ENCODE assay signal across 8 cellular contexts in the genomic region with DNA sequence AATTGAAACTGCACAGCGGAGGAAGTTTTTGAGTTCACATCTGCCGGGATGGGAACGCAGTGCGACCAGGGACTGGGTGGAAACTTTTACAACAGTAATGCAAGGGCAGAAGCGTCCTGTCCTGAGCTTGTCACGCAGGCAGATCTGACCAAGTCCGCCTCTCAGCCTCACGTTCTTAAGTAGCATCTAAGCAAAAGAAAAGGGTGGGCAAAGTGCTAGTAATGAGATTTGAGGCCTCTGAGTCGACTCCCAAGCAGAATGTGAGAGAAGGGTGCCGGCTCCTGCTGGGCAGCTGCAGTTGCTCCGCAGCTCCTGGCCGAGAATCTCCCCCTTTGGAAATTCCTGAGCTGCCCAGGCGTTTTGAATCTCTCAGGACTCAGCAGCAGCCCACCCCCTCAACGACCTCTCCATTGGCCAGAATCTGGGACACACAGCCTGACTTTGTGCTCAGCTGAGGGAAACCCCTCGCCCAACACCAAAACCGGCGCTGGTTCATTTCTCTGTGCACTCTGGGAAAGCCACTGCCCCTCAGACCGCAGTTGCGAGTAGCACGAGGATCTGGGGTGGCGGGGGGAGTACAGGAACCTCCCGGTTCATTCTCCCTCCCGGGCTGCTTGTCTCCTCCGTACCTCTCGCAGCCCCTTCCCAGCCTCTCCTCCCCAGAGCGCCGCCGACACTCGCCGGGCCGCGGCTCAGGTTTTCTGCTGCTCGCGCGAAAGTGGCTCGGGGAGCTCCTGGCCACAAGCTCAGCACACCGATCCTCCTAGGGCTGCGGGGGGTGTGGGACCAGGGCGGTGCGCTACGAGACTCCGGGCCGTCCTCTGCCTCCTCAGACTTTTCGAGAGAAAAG. TPM values are rescaled to one million over a fixed set of nuclear protein-coding genes. Genes with fewer than 3 reads are reported as not detected.
A peak's percentile ranks its signal among the peaks of the same experiment; 100 is the strongest.
DNase-seq lines count a peak whose midpoint lies in the region; ATAC-seq and TF ChIP-seq lines count a peak whose summit lies in the region.

No MANE protein-coding gene starts in this region.

- H3K36me3 Mint-ChIP-seq in activated T-helper 17 cell treated with anti-CD3 and anti-CD28 coated beads, Interleukin-2, amount 50 U/mL, for 72 hours (ENCODE audit: low read depth) = peaks cover 63% of the 10 kb centered on the region

- H3K4me3 ChIP-seq in foreskin fibroblast (ENCODE audit: low read depth in 1 of 2, low read length in 2 of 2) (peak overlapping the region; percentile 68 to 83), upper lobe of right lung (peak overlapping the region; percentile 62)

- no peaks in the 10 kb centered on the region for H3K27me3 Mint-ChIP-seq in activated T-helper 17 cell treated with anti-CD3 and anti-CD28 coated beads, Interleukin-2, amount 50 U/mL, for 72 hours

- TF ChIP-seq CTCF in foreskin fibroblast (IDR thresholded peaks at IDR 0.05; ENCODE audit: low read depth, low read length) = no peak
- TF ChIP-seq CTCF in omental fat pad (IDR thresholded peaks at IDR 0.05) = no peak
- TF ChIP-seq CTCF in upper lobe of right lung (IDR thresholded peaks at IDR 0.05) = no peak

- H3K4me3 Mint-ChIP-seq in activated T-helper 17 cell treated with anti-CD3 and anti-CD28 coated beads, Interleukin-2, amount 50 U/mL, for 72 hours = peak overlapping the region; percentile 94

- peak overlapping the region; percentile 100 for H3K27ac Mint-ChIP-seq in activated T-helper 17 cell treated with anti-CD3 and anti-CD28 coated beads, Interleukin-2, amount 50 U/mL, for 72 hours

- intact Hi-C loops in upper lobe of right lung (cut with DNase I) = no loop called here

- no peaks in the 10 kb centered on the region for H3K27me3 ChIP-seq in upper lobe of right lung

- peak; percentile 68 for DNase-seq in NCI-H748 (lab: John Stamatoyannopoulos, UW; ENCODE audit: unreplicated experiment)
- DNase-seq in foreskin fibroblast = peak; percentile 18 to 62
- no peak for DNase-seq in omental fat pad (ENCODE audit: low spot score)
- peak; percentile 69 for DNase-seq in upper lobe of right lung
- DNase-seq in amniotic stem cell (lab: John Stamatoyannopoulos, UW) = no peak

- no peaks in the 10 kb centered on the region for H3K9me3 Mint-ChIP-seq in activated T-helper 17 cell treated with anti-CD3 and anti-CD28 coated beads, Interleukin-2, amount 50 U/mL, for 72 hours

- peak overlapping the region; percentile 90 for H3K27ac ChIP-seq in upper lobe of right lung

- peaks cover 26% of the 10 kb centered on the region for H3K4me1 Mint-ChIP-seq in activated T-helper 17 cell treated with anti-CD3 and anti-CD28 coated beads, Interleukin-2, amount 50 U/mL, for 72 hours

- peak; percentile 70 for ATAC-seq in GM18502 (IDR thresholded peaks at IDR 0.05; ENCODE audit: poor library complexity, unreplicated experiment)
- ATAC-seq in HG02588 (IDR thresholded peaks at IDR 0.05; ENCODE audit: unreplicated experiment) = peak; percentile 58
- ATAC-seq in activated T-helper 17 cell treated with anti-CD3 and anti-CD28 coated beads, Interleukin-2, amount 50 U/mL, for 72 hours (replicated peaks) = peak; percentile 48
- peak; percentile 59 for ATAC-seq in omental fat pad (ENCODE audit: low FRiP score)
- ATAC-seq in upper lobe of right lung = peak; percentile 40

- no peaks in the 10 kb centered on the region for H3K4me1 ChIP-seq in upper lobe of right lung

- H3K9me3 ChIP-seq in upper lobe of right lung = no peaks in the 10 kb centered on the region

- peaks cover 5% of the 10 kb centered on the region for H3K36me3 ChIP-seq in upper lobe of right lung

RNA-seq across cellular contexts. Expression of gene S1PR1, which starts 0.9 kb away (rescaled TPM):
- total RNA-seq in activated T-helper 17 cell treated with anti-CD3 and anti-CD28 coated beads, Interleukin-2, amount 50 U/mL, for 72 hours = 100 to 1,000 TPM; 147 to 170 TPM
- total RNA-seq in omental fat pad (100 to 1,000 TPM in 3 of 4 donors, 10 to 100 TPM in 1; 44.3 to 236 (median 161) TPM), upper lobe of right lung (134 TPM)

Comparison
In these comparisons a context has a peak if more than half of its experiments do, and no peak if none do; other contexts are left out.
1. DNase-seq: peak in NCI-H748 (single experiment), foreskin fibroblast (2 of 2) and upper lobe of right lung (single experiment); none in omental fat pad (single experiment) and amniotic stem cell (single experiment).
2. Peak in every context shown above with its lines, with median percentiles within 50 percentile points of each other: ATAC-seq.